1 cellular context compared by ENCODE assay signal in the genomic region with DNA sequence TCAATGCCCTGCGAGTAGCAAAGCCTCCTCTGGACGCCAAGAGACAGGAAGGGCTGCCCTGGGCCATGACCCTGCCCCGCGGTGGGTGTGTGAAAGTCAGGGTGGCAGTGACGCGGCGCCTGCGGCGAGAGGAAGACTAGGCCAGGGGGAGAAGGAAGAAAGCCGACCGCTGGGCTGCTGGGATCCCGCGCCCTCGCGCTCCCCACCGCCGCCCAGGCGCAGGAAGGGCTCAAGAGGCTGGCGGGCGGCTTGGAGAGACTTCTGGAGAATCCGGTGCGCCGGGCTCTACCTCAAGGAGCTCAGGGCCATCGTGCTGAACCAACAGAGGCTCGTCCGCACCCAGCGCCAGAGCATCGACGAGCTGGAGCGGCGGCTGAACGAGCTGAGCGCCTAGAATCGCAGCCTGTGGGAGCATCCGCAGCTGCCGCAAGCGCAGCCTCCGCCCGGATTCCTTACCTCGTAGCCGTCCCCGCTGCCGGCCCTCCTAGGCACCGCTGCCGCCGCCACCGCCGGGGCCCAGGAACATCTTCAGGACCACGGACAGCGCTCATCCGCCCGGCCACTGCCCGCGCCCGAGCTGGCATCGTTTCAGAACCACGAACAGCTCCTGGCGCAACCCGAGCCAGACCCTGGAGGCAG.
TF ChIP-seq lines count a peak whose summit lies in the region.

No MANE protein-coding gene starts in this region.

TF ChIP-seq in HepG2, 621 proteins besides CTCF, POLR2A, EP300 and RAD21 (continued from another document and continues in another):
- TF ChIP-seq, protein P1, sequence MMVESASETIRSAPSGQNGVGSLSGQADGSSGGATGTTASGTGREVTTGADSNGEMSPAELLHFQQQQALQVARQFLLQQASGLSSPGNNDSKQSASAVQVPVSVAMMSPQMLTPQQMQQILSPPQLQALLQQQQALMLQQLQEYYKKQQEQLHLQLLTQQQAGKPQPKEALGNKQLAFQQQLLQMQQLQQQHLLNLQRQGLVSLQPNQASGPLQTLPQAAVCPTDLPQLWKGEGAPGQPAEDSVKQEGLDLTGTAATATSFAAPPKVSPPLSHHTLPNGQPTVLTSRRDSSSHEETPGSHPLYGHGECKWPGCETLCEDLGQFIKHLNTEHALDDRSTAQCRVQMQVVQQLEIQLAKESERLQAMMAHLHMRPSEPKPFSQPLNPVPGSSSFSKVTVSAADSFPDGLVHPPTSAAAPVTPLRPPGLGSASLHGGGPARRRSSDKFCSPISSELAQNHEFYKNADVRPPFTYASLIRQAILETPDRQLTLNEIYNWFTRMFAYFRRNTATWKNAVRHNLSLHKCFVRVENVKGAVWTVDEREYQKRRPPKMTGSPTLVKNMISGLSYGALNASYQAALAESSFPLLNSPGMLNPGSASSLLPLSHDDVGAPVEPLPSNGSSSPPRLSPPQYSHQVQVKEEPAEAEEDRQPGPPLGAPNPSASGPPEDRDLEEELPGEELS (CRISPR knock-in tag; IDR thresholded peaks at IDR 0.05) = peak; percentile 75
- TF ChIP-seq ZNF232 (CRISPR knock-in tag; IDR thresholded peaks at IDR 0.05; ENCODE audit: borderline replicate concordance) (peak; percentile 99), THAP11 (CRISPR knock-in tag; IDR thresholded peaks at IDR 0.05) (peak; percentile 82), SRY (CRISPR knock-in tag; IDR thresholded peaks at IDR 0.05) (peak; percentile 100), RNF2 (conservative IDR thresholded peaks at IDR 0.05; ENCODE audit: low read depth) (no peak), ZNF317 (CRISPR knock-in tag; IDR thresholded peaks at IDR 0.05) (peak; percentile 93), HNRNPLL (IDR thresholded peaks at IDR 0.05; ENCODE audit: low read depth, low read length, poor library complexity, severe bottlenecking) (no peak), ERF (CRISPR knock-in tag; IDR thresholded peaks at IDR 0.05) (peak; percentile 100), HOMEZ (CRISPR knock-in tag; IDR thresholded peaks at IDR 0.05; ENCODE audit: low read depth) (peak; percentile 80), ARHGAP35 (CRISPR knock-in tag; IDR thresholded peaks at IDR 0.05; ENCODE audit: borderline replicate concordance) (peak; percentile 98), PBX2 (CRISPR knock-in tag; IDR thresholded peaks at IDR 0.05) (no peak), ZNF253 (CRISPR knock-in tag; IDR thresholded peaks at IDR 0.05; ENCODE audit: borderline replicate concordance) (peak; percentile 94), MXD3 (CRISPR knock-in tag; IDR thresholded peaks at IDR 0.05) (peak; percentile 100), CEBPZ (IDR thresholded peaks at IDR 0.05; ENCODE audit: low read length) (no peak), PLSCR1 (CRISPR knock-in tag; IDR thresholded peaks at IDR 0.05; ENCODE audit: borderline replicate concordance) (peak; percentile 98), ZBED4 (CRISPR knock-in tag; IDR thresholded peaks at IDR 0.05; ENCODE audit: borderline replicate concordance) (peak; percentile 96), TRIM24 (CRISPR knock-in tag; IDR thresholded peaks at IDR 0.05) (no peak), FOXK1 (CRISPR knock-in tag; IDR thresholded peaks at IDR 0.05; ENCODE audit: borderline replicate concordance, low read depth) (peak; percentile 94; the same call in 1 of the 2 replicates), ZXDC (CRISPR knock-in tag; IDR thresholded peaks at IDR 0.05) (peak; percentile 97), ZNF276 (CRISPR knock-in tag; IDR thresholded peaks at IDR 0.05; ENCODE audit: low read depth) (peak; percentile 87; the same call in 1 of the 2 replicates)
- TF ChIP-seq, protein P2, sequence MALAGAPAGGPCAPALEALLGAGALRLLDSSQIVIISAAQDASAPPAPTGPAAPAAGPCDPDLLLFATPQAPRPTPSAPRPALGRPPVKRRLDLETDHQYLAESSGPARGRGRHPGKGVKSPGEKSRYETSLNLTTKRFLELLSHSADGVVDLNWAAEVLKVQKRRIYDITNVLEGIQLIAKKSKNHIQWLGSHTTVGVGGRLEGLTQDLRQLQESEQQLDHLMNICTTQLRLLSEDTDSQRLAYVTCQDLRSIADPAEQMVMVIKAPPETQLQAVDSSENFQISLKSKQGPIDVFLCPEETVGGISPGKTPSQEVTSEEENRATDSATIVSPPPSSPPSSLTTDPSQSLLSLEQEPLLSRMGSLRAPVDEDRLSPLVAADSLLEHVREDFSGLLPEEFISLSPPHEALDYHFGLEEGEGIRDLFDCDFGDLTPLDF (CRISPR knock-in tag; IDR thresholded peaks at IDR 0.05) = peak; percentile 82
- TF ChIP-seq, protein P3, sequence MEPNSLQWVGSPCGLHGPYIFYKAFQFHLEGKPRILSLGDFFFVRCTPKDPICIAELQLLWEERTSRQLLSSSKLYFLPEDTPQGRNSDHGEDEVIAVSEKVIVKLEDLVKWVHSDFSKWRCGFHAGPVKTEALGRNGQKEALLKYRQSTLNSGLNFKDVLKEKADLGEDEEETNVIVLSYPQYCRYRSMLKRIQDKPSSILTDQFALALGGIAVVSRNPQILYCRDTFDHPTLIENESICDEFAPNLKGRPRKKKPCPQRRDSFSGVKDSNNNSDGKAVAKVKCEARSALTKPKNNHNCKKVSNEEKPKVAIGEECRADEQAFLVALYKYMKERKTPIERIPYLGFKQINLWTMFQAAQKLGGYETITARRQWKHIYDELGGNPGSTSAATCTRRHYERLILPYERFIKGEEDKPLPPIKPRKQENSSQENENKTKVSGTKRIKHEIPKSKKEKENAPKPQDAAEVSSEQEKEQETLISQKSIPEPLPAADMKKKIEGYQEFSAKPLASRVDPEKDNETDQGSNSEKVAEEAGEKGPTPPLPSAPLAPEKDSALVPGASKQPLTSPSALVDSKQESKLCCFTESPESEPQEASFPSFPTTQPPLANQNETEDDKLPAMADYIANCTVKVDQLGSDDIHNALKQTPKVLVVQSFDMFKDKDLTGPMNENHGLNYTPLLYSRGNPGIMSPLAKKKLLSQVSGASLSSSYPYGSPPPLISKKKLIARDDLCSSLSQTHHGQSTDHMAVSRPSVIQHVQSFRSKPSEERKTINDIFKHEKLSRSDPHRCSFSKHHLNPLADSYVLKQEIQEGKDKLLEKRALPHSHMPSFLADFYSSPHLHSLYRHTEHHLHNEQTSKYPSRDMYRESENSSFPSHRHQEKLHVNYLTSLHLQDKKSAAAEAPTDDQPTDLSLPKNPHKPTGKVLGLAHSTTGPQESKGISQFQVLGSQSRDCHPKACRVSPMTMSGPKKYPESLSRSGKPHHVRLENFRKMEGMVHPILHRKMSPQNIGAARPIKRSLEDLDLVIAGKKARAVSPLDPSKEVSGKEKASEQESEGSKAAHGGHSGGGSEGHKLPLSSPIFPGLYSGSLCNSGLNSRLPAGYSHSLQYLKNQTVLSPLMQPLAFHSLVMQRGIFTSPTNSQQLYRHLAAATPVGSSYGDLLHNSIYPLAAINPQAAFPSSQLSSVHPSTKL (CRISPR knock-in tag; IDR thresholded peaks at IDR 0.05) = peak; percentile 90
